In the genomic region with DNA sequence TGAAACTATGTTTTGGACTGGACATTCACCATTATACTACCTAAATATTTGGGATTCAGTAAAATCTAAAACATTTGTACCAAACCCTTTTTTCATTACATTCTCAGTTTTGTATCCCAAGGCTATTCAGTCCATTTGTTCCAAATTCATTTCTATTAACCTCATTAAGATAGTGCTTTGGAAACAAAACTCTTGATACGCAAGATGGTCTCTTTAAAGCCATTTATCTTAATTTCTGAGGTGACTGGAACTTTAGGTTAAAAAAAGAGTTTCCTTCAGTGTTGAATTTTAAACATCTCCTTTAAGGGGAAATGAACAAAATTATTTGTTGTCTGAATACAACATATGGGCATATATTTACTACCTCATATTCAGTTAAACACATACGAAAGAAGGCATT, we compare ENCODE assay signal across 9 cellular contexts.
"Had no signal": no experiment of that assay in that cellular context is flagged by ENCODE, and none has a peak within 500 bp of the region (broad histone marks: within the 10 kb centered on the region; RNA-seq: fewer than 3 reads in every experiment).

No MANE protein-coding gene starts in this region.

- H3K27ac Mint-ChIP-seq: HFFc6 had no signal

- H3K4me3 Mint-ChIP-seq: HFFc6 had no signal

- H3K27ac ChIP-seq: GM23248, HL-60 had no signal

- H3K9ac ChIP-seq: GM23248 had no signal

- H3K9me3 ChIP-seq: HAP-1 had no signal

- FAIRE-seq: K562 had no signal

- H3K4me3 ChIP-seq: GM23248, HAP-1, K562 had no signal

- H3K36me3 ChIP-seq: HAP-1 had no signal

- DNase-seq: GM23248, GOT3, H7, HFFc6, IMR-90 had no signal

- ATAC-seq: HCT116, K562 had no signal

- H2AFZ ChIP-seq: GM23248 had no signal
